In genomic region chr12:45050751-45051489, GRCh38 we compare ENCODE assay signal across 8 cellular contexts. TPM values are rescaled to one million over a fixed set of nuclear protein-coding genes. Genes with fewer than 3 reads are reported as not detected.
DNase-seq lines count a peak whose midpoint lies in the region; ATAC-seq and TF ChIP-seq lines count a peak whose summit lies in the region.

Gene DBX2 (minus strand): TSS chr12:45051099. CDS start chr12:45050927, 172 bp downstream.

- intact Hi-C loops in PC-3 (cut with micrococcal nuclease), result no loop called here

- TF ChIP-seq CTCF in PC-3 (conservative IDR thresholded peaks at IDR 0.05; ENCODE audit: low read depth, low read length), result no peak
- no peak for TF ChIP-seq CTCF in fibroblast of the aortic adventitia (IDR thresholded peaks at IDR 0.05; ENCODE audit: insufficient read depth, low read length)
- no peak for TF ChIP-seq CTCF in osteocyte (IDR thresholded peaks at IDR 0.05)

- DNase-seq in D341Med (ENCODE audit: low spot score) (peak; percentile 80), PC-3 (no peak), fibroblast of the aortic adventitia (ENCODE audit: low read depth) (peak; percentile 0), osteocyte (ENCODE audit: extremely low spot score, unreplicated experiment) (no peak), RPMI8226 (no peak), ureter (ENCODE audit: low spot score) (no peak)

- POLR2A ChIA-PET in PC-3 (lab: Charles Lee; ENCODE audit: unreplicated experiment), result no interaction called here

- no peak within 1 kb of the TSS for H3K9ac ChIP-seq in PC-3 (ENCODE audit: low read length)

- H4K20me1 ChIP-seq in PC-3 (ENCODE audit: low read length), result no peaks in the 10 kb centered on the region

- H3K36me3 ChIP-seq in PC-3 (ENCODE audit: low read depth, low read length), result no peaks in the 10 kb centered on the region

- no peaks in the 10 kb centered on the region for H3K9me2 ChIP-seq in PC-3 (replicated peaks; ENCODE audit: low read length)

- peaks cover 8% of the 10 kb centered on the region for H3K4me1 Mint-ChIP-seq in osteocyte (ENCODE audit: unreplicated experiment)

- H3K36me3 Mint-ChIP-seq in osteocyte (ENCODE audit: unreplicated experiment), result no peaks in the 10 kb centered on the region

- CTCF ChIA-PET in PC-3 (lab: Charles Lee), result no interaction called here

- H3K9me3 ChIP-seq in PC-3 (ENCODE audit: low read length), result no peaks in the 10 kb centered on the region

- no peak within 1 kb of the TSS for H3K27ac Mint-ChIP-seq in osteocyte (ENCODE audit: unreplicated experiment)

- no peaks in the 10 kb centered on the region for H3K9me3 Mint-ChIP-seq in osteocyte (ENCODE audit: unreplicated experiment)

- peak within 1 kb of the TSS; percentile 65 for H3K4me3 Mint-ChIP-seq in osteocyte (ENCODE audit: unreplicated experiment)

- H2AFZ ChIP-seq in PC-3 (ENCODE audit: low read length), result peak within 1 kb of the TSS; percentile 63

- peaks cover 84% of the 10 kb centered on the region for H3K27me3 ChIP-seq in PC-3 (ENCODE audit: low read length)

- no peaks in the 10 kb centered on the region for H3K79me2 ChIP-seq in PC-3 (ENCODE audit: low read length)

- H3K4me2 ChIP-seq in PC-3 (ENCODE audit: low read length), result peak within 1 kb of the TSS; percentile 80

- H3K27ac ChIP-seq in PC-3 (ENCODE audit: low read length), result no peak within 1 kb of the TSS

- peak; percentile 29; the same call in 1 of the 2 replicates for ATAC-seq in PC-3
- no peak for ATAC-seq in GM21423 (IDR thresholded peaks at IDR 0.05; ENCODE audit: unreplicated experiment)
- ATAC-seq in HG02759 (IDR thresholded peaks at IDR 0.05; ENCODE audit: unreplicated experiment), result no peak

- H3K27me3 Mint-ChIP-seq in osteocyte (ENCODE audit: unreplicated experiment), result peaks cover 61% of the 10 kb centered on the region

- peak within 1 kb of the TSS; percentile 62 for H3K4me3 ChIP-seq in PC-3 (ENCODE audit: low read length)
- H3K4me3 ChIP-seq in fibroblast of the aortic adventitia (ENCODE audit: low read depth, low read length), result peak within 1 kb of the TSS; percentile 55

- H3F3A ChIP-seq in PC-3 (ENCODE audit: low read length, unreplicated experiment), result no peaks in the 10 kb centered on the region

- BruUV-seq in PC-3 (replicated peaks; lab: Mats Ljungman, UMichigan), result no TSS peak

- H3K4me1 ChIP-seq in PC-3 (ENCODE audit: insufficient read depth, low read length), result no peaks in the 10 kb centered on the region

RNA-seq across cellular contexts. Expression of gene DBX2, which starts in this region (rescaled TPM):
- total RNA-seq in PC-3 (2014; rRNA removed), result not detected in 2 replicates
- total RNA-seq in fibroblast of the aortic adventitia (ENCODE audit: low replicate concordance), result 0.08 and 0.72 TPM in 2 replicates
- total RNA-seq in osteocyte, result not detected in 2 replicates
- total RNA-seq in ureter, result 0.73 TPM

Comparison
In these comparisons a context has a peak if more than half of its experiments do, and no peak if none do; other contexts are left out.
1. Peak in ATAC-seq, H3K4me3 ChIP-seq and H3K4me2 ChIP-seq in PC-3; RNA of the gene not detected or under 1 TPM.
2. Peak in DNase-seq and H3K4me3 ChIP-seq in fibroblast of the aortic adventitia; RNA of the gene not detected or under 1 TPM.